1 cellular context compared by ENCODE assay signal in the genomic region with DNA sequence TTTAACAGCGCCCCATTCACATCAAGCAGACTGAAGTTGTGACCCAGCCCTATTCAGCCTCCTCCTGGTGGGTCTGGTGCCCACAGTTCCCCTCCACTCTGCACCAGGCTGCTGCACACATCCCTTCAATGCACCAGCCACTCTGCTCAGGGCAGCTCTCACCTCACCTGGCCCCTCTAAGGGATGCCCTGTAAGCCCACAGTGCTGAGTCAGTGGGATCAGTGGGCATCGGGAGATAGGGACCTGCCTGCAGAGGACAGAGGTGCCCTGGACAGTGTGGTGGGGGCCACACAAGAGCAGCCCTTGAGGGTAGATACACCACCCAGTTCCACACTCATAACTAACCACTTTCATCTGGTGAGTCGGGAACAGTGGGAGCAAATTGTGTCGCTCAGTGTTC.
TF ChIP-seq lines count a peak whose summit lies in the region.

No MANE protein-coding gene starts in this region.

TF ChIP-seq in IMR-90, 13 proteins besides CTCF, POLR2A, EP300 and RAD21:
- TF ChIP-seq MXI1 (IDR thresholded peaks at IDR 0.05; ENCODE audit: borderline replicate concordance, low read depth, low read length), result no peak
- TF ChIP-seq, protein P1, sequence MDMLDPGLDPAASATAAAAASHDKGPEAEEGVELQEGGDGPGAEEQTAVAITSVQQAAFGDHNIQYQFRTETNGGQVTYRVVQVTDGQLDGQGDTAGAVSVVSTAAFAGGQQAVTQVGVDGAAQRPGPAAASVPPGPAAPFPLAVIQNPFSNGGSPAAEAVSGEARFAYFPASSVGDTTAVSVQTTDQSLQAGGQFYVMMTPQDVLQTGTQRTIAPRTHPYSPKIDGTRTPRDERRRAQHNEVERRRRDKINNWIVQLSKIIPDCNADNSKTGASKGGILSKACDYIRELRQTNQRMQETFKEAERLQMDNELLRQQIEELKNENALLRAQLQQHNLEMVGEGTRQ (IDR thresholded peaks at IDR 0.05; ENCODE audit: low read depth, low read length), result no peak
- no peak for TF ChIP-seq NFE2L2 (IDR thresholded peaks at IDR 0.05; ENCODE audit: low read depth, low read length)
- no peak for TF ChIP-seq CHD1 (IDR thresholded peaks at IDR 0.05; ENCODE audit: low read depth, low read length)
- no peak for TF ChIP-seq MAFK (IDR thresholded peaks at IDR 0.05; ENCODE audit: low read depth, low read length)
- TF ChIP-seq RCOR1 (IDR thresholded peaks at IDR 0.05; ENCODE audit: insufficient replicate concordance, low read length), result no peak
- TF ChIP-seq SMC3 (IDR thresholded peaks at IDR 0.05; ENCODE audit: low read depth, low read length), result no peak
- no peak for TF ChIP-seq FOS (IDR thresholded peaks at IDR 0.05; ENCODE audit: low read depth, low read length)
- TF ChIP-seq ELK1 (IDR thresholded peaks at IDR 0.05; ENCODE audit: borderline replicate concordance, low read depth, low read length), result no peak
- no peak for TF ChIP-seq MAZ (IDR thresholded peaks at IDR 0.05; ENCODE audit: borderline replicate concordance, low read depth, low read length)
- no peak for TF ChIP-seq CEBPB (IDR thresholded peaks at IDR 0.05; ENCODE audit: low read depth, low read length)
- TF ChIP-seq BHLHE40 (IDR thresholded peaks at IDR 0.05; ENCODE audit: low read depth, low read length), result no peak
TF ChIP-seq in IMR-90: peak in this region for 0.
